ENCODE assay signal across 30 cellular contexts in genomic region chr3:95725770-95726169, GRCh38.
DNase-seq lines count a peak whose midpoint lies in the region; ATAC-seq, FAIRE-seq and TF ChIP-seq lines count a peak whose summit lies in the region.
"Had no signal": no experiment of that assay in that cellular context is flagged by ENCODE, and none has a peak within 500 bp of the region (broad histone marks: within the 10 kb centered on the region; RNA-seq: fewer than 3 reads in every experiment).

No MANE protein-coding gene starts in this region.

- POLR2A ChIA-PET in HepG2 (lab: Yijun Ruan, JAX) (no interaction called here), IMR-90 (lab: Charles Lee; ENCODE audit: unreplicated experiment) (no interaction called here)

- H2BK120ac ChIP-seq in IMR-90 (ENCODE audit: low read depth, low read length) = no peak overlapping the region

- 0% methylated on average over 1 of the region's 1 CpG for WGBS in HepG2 (ENCODE audit: low lambda C conversion rate)
- 41% methylated on average over 1 of the region's 1 CpG for WGBS in right lobe of liver (ENCODE audit: insufficient coverage, low coverage, low lambda C conversion rate, missing lambda C conversion rate)
- no CpG with 5 or more reads among the region's 1 CpG for WGBS in IMR-90 (ENCODE audit: extremely low coverage in 2 of 2, insufficient read length in 1 of 2), 2 experiments

- no peak overlapping the region for H4K8ac ChIP-seq in IMR-90 (ENCODE audit: low read depth in 2 of 2, low read length in 2 of 2)

- H3K27me3 ChIP-seq in HepG2 (ENCODE audit: control insufficient read depth in 1 of 2, insufficient read depth in 2 of 2, low read length in 2 of 2) (no peaks in the 10 kb centered on the region), right lobe of liver (no peaks in the 10 kb centered on the region), IMR-90 (ENCODE audit: control insufficient read depth, insufficient read depth, low read length) (no peaks in the 10 kb centered on the region)
- H3K27me3 ChIP-seq: BE2C; BLaER1; BLaER1 treated with 17β-estradiol and CSF1 and Interleukin-3, amounts not matched to agents 10 nM and 100 nM had no signal

- no peak overlapping the region for H2BK5ac ChIP-seq in IMR-90 (ENCODE audit: low read depth, low read length, poor library complexity, severe bottlenecking)

- dilution Hi-C loops in IMR-90 (cut with HindIII; ENCODE audit: low sequenced_read_pairs, unreplicated experiment) = no loop called here

- no peak overlapping the region for H2BK15ac ChIP-seq in IMR-90 (ENCODE audit: low read depth, low read length)

- H3K9me3 ChIP-seq in HepG2 (ENCODE audit: low read length) = no peaks in the 10 kb centered on the region
- H3K9me3 ChIP-seq in right lobe of liver = no peaks in the 10 kb centered on the region
- H3K9me3 ChIP-seq in IMR-90 (ENCODE audit: control insufficient read depth, insufficient read depth, low read length) = 0 out of 2 replicates have a peak, but pooled peaks cover 2% of the 10 kb centered on the region
- H3K9me3 ChIP-seq: A549; BE2C; BLaER1; BLaER1 treated with 17β-estradiol and CSF1 and Interleukin-3, amounts not matched to agents 10 nM and 100 nM; Caco-2 had no signal

- H3K56ac ChIP-seq in IMR-90 (ENCODE audit: extremely low read depth, insufficient read depth, low read length) = no peak overlapping the region

- H2AK9ac ChIP-seq in IMR-90 (replicated peaks; ENCODE audit: low read depth, low read length, poor library complexity) = no peak overlapping the region

- H3K79me1 ChIP-seq in IMR-90 (ENCODE audit: low read depth in 1 of 2, low read length in 2 of 2) = no peaks in the 10 kb centered on the region

- no peaks in the 10 kb centered on the region for H3K9me1 ChIP-seq in IMR-90 (ENCODE audit: insufficient read depth, low read length)

- H3K4me1 ChIP-seq in HepG2 (ENCODE audit: insufficient read depth, low read length) = no peaks in the 10 kb centered on the region
- H3K4me1 ChIP-seq in right lobe of liver = no peaks in the 10 kb centered on the region
- H3K4me1 ChIP-seq in IMR-90 (ENCODE audit: control insufficient read depth, insufficient read depth, low read length) = no peaks in the 10 kb centered on the region
- H3K4me1 ChIP-seq: A549, BE2C, BLaER1, Caco-2 had no signal

- TF ChIP-seq EP300 in HepG2 (IDR thresholded peaks at IDR 0.05; ENCODE audit: low read depth in 2 of 2, low read length in 2 of 2) = no peak
- no peak for TF ChIP-seq EP300 in HepG2 (CRISPR knock-in tag; IDR thresholded peaks at IDR 0.05; ENCODE audit: borderline replicate concordance)

- H2AFZ ChIP-seq in HepG2 (ENCODE audit: low read length) (no peak overlapping the region), IMR-90 (replicated peaks; ENCODE audit: low read length, poor library complexity) (no peak overlapping the region)

- no peaks in the 10 kb centered on the region for H3K79me2 ChIP-seq in HepG2 (ENCODE audit: insufficient read depth, low read length)

- no peak overlapping the region for H3K14ac ChIP-seq in IMR-90 (replicated peaks; ENCODE audit: low read depth, low read length)

- intact Hi-C loops in HepG2 (cut with micrococcal nuclease; ENCODE audit: unreplicated experiment) = no loop called here
- intact Hi-C loops in right lobe of liver (cut with DNase I) = no loop called here
- intact Hi-C loops in IMR-90 (cut with micrococcal nuclease) = no loop called here

- H4K91ac ChIP-seq in IMR-90 (ENCODE audit: insufficient read depth, low read depth, low read length) = no peak overlapping the region

- H3K4me2 ChIP-seq in HepG2 (ENCODE audit: low read depth, low read length) = no peak overlapping the region
- H3K4me2 ChIP-seq in IMR-90 (ENCODE audit: low read depth, low read length) = no peak overlapping the region
- H3K4me2 ChIP-seq: A549; BLaER1; BLaER1 treated with 17β-estradiol and CSF1 and Interleukin-3, amounts not matched to agents 10 nM and 100 nM had no signal

- no TSS peak for BruUV-seq in HepG2 (replicated peaks; lab: Mats Ljungman, UMichigan)
- BruUV-seq in IMR-90 (replicated peaks; lab: Mats Ljungman, UMichigan) = no TSS peak

- no peak overlapping the region for H3K27ac ChIP-seq in HepG2 (ENCODE audit: extremely low read length, insufficient read depth, low read length)
- no peak overlapping the region for H3K27ac ChIP-seq in right lobe of liver
- no peak overlapping the region for H3K27ac ChIP-seq in IMR-90 (ENCODE audit: insufficient read depth, low read length)
- H3K27ac ChIP-seq: 22Rv1; A549; BLaER1; BLaER1 treated with 17β-estradiol and CSF1 and Interleukin-3, amounts not matched to agents 10 nM and 100 nM; C4-2B had no signal

- H3K36me3 ChIP-seq in HepG2 (replicated peaks in 1 of 2; ENCODE audit: control insufficient read depth in 1 of 2, insufficient read depth in 2 of 2, low read length in 2 of 2) = no peaks in the 10 kb centered on the region
- no peaks in the 10 kb centered on the region for H3K36me3 ChIP-seq in right lobe of liver
- H3K36me3 ChIP-seq in IMR-90 (ENCODE audit: control insufficient read depth, insufficient read depth, low read length) = no peaks in the 10 kb centered on the region
- H3K36me3 ChIP-seq: BE2C; BLaER1; BLaER1 treated with 17β-estradiol and CSF1 and Interleukin-3, amounts not matched to agents 10 nM and 100 nM had no signal

- TF ChIP-seq CTCF in HepG2 (CRISPR knock-in tag; IDR thresholded peaks at IDR 0.05) = no peak
- TF ChIP-seq CTCF in right lobe of liver (IDR thresholded peaks at IDR 0.05) = no peak
- TF ChIP-seq CTCF in IMR-90 (conservative IDR thresholded peaks at IDR 0.05; ENCODE audit: low read depth, low read length) = no peak

- H3K9ac ChIP-seq in HepG2 (ENCODE audit: insufficient read depth, low read depth, low read length) (no peak overlapping the region), IMR-90 (ENCODE audit: low read depth, low read length) (no peak overlapping the region)
- H3K9ac ChIP-seq: BLaER1; BLaER1 treated with 17β-estradiol and CSF1 and Interleukin-3, amounts not matched to agents 10 nM and 100 nM had no signal

- DNase-seq in HepG2 (ENCODE audit: low spot score) = no peak
- DNase-seq in right lobe of liver = no peak
- no peak for DNase-seq in IMR-90
- no peak for DNase-seq in HCEC 1CT
- DNase-seq: 8988T; ACHN; AML-193; BE2C; C1 segment of cervical spinal cord; Caco-2; Calu3; CD4-positive, alpha-beta memory T cell; CD4-positive, alpha-beta T cell; CD4-positive, CD25-positive, alpha-beta regulatory T cell; CD8-positive, alpha-beta memory T cell; CD8-positive, alpha-beta T cell; COR-L47; DMS 273 treated with DMSO at 0.1 percent for 48 hours; DMS153; DMS53; DMS79; DMS79 treated with DMSO at 0.1 percent for 48 hours; DND-41; EL had no signal

- in situ Hi-C loops in HepG2 (cut with HindIII; ENCODE audit: extremely low pct_ligation_motif_present, low pct_unique_long_range_greater_than_20kb) (no loop called here), IMR-90 (cut with MboI; ENCODE audit: low sequenced_read_pairs) (no loop called here)

- no peak for ATAC-seq in HepG2
- no peak for ATAC-seq in right lobe of liver
- no peak for ATAC-seq in IMR-90 (ENCODE audit: low read depth)
- ATAC-seq: A549; CD8-positive, alpha-beta T cell had no signal

- FAIRE-seq in HepG2 (lab: Jason Lieb, UNC) = no peak
- FAIRE-seq: D721Med had no signal

- H3K4ac ChIP-seq in IMR-90 (ENCODE audit: low read depth, low read length) = no peak overlapping the region

- no peak overlapping the region for H3K23ac ChIP-seq in IMR-90 (ENCODE audit: low read depth, low read length)

- H2AK5ac ChIP-seq in IMR-90 (ENCODE audit: low read depth, low read length) = no peak overlapping the region

- CTCF ChIA-PET in HepG2 (lab: Yijun Ruan, JAX; ENCODE audit: low intra/inter-chr PET ratio, low total read pairs) = no interaction called here
- CTCF ChIA-PET in IMR-90 (lab: Yijun Ruan, JAX) = no interaction called here

- H3K18ac ChIP-seq in IMR-90 (ENCODE audit: low read depth, low read length) = no peak overlapping the region

- no peaks in the 10 kb centered on the region for H4K20me1 ChIP-seq in HepG2 (ENCODE audit: insufficient read depth, low read length)
- no peaks in the 10 kb centered on the region for H4K20me1 ChIP-seq in IMR-90 (ENCODE audit: insufficient read depth, low read length)
- H4K20me1 ChIP-seq: BLaER1; BLaER1 treated with 17β-estradiol and CSF1 and Interleukin-3, amounts not matched to agents 10 nM and 100 nM had no signal

- no peak for TF ChIP-seq RAD21 in HepG2 (CRISPR knock-in tag; IDR thresholded peaks at IDR 0.05)
- TF ChIP-seq RAD21 in IMR-90 (IDR thresholded peaks at IDR 0.05; ENCODE audit: low read length) = no peak

- TF ChIP-seq POLR2A in HepG2 (IDR thresholded peaks at IDR 0.05; ENCODE audit: insufficient read depth in 1 of 2, low read depth in 2 of 2, low read length in 2 of 2) (no peak), right lobe of liver (IDR thresholded peaks at IDR 0.05) (no peak), IMR-90 (IDR thresholded peaks at IDR 0.05; ENCODE audit: low read depth, low read length) (no peak)

- no peak overlapping the region for H2BK20ac ChIP-seq in IMR-90 (ENCODE audit: low read depth, low read length)

- H3K4me3 ChIP-seq in HepG2 (replicated peaks in 1 of 3; ENCODE audit: insufficient read depth in 1 of 3, low read depth in 2 of 3, low read length in 3 of 3) (no peak overlapping the region), right lobe of liver (no peak overlapping the region), IMR-90 (ENCODE audit: insufficient read depth, low read depth, low read length) (no peak overlapping the region)
- H3K4me3 ChIP-seq: A549; BLaER1; BLaER1 treated with 17β-estradiol and CSF1 and Interleukin-3, amounts not matched to agents 10 nM and 100 nM had no signal

- H4K5ac ChIP-seq in IMR-90 (ENCODE audit: low read depth, low read length) = no peak overlapping the region

TF ChIP-seq in HepG2, 621 proteins besides CTCF, POLR2A, EP300 and RAD21 (continues in another document):
- TF ChIP-seq ISL2 (CRISPR knock-in tag; IDR thresholded peaks at IDR 0.05) = no peak

TF ChIP-seq in IMR-90, 13 proteins besides CTCF, POLR2A, EP300 and RAD21 (continues in another document):
- no peak for TF ChIP-seq ELK1 (IDR thresholded peaks at IDR 0.05; ENCODE audit: borderline replicate concordance, low read depth, low read length)
- TF ChIP-seq NFE2L2 (IDR thresholded peaks at IDR 0.05; ENCODE audit: low read depth, low read length) = no peak
- TF ChIP-seq CEBPB (IDR thresholded peaks at IDR 0.05; ENCODE audit: low read depth, low read length) = no peak
- 0 out of 2 replicates have a peak, but pooled peaks have one; percentile 34 for TF ChIP-seq MAFK (IDR thresholded peaks at IDR 0.05; ENCODE audit: low read depth, low read length)
- TF ChIP-seq MXI1 (IDR thresholded peaks at IDR 0.05; ENCODE audit: borderline replicate concordance, low read depth, low read length) = no peak
- TF ChIP-seq MAZ (IDR thresholded peaks at IDR 0.05; ENCODE audit: borderline replicate concordance, low read depth, low read length) = no peak
